12 cellular contexts compared by ENCODE assay signal in genomic region chr1:46448109-46448911, GRCh38. TPM values are rescaled to one million over a fixed set of nuclear protein-coding genes. Genes with fewer than 3 reads are reported as not detected.
DNase-seq lines count a peak whose midpoint lies in the region; ATAC-seq, FAIRE-seq and TF ChIP-seq lines count a peak whose summit lies in the region.
"Had no signal": no experiment of that assay in that cellular context is flagged by ENCODE, and none has a peak within 500 bp of the region (broad histone marks: within the 10 kb centered on the region; RNA-seq: fewer than 3 reads in every experiment).

No MANE protein-coding gene starts in this region.

- H3K4me1 Mint-ChIP-seq in activated naive CD4-positive, alpha-beta T cell treated with anti-CD3 and anti-CD28 coated beads, Interleukin-2, amount 10 ng/mL, durations not matched to agents 7 days and 5 days = peaks cover 9% of the 10 kb centered on the region

- POLR2A ChIA-PET in endothelial cell of umbilical vein (lab: Charles Lee) = no interaction called here

- peak overlapping the region; percentile 55 for H3K4me2 ChIP-seq in endothelial cell of umbilical vein (ENCODE audit: insufficient read depth, low read length)
- H3K4me2 ChIP-seq: KMS-11 had no signal

- H3K79me2 ChIP-seq in endothelial cell of umbilical vein (ENCODE audit: control insufficient read depth, insufficient read depth, low read length) = no peaks in the 10 kb centered on the region

- H4K20me1 ChIP-seq in endothelial cell of umbilical vein (replicated peaks; ENCODE audit: control insufficient read depth, extremely low read depth, insufficient read depth, low read length) = no peaks in the 10 kb centered on the region

- H3K9me3 Mint-ChIP-seq in activated naive CD4-positive, alpha-beta T cell treated with anti-CD3 and anti-CD28 coated beads, Interleukin-2, amount 10 ng/mL, durations not matched to agents 7 days and 5 days = no peaks in the 10 kb centered on the region

- H3K27me3 ChIP-seq in endothelial cell of umbilical vein (ENCODE audit: control insufficient read depth in 2 of 2, insufficient read depth in 2 of 2, low read length in 2 of 2) (peaks cover 55 to 64% of the 10 kb centered on the region in 2 experiments), muscle layer of colon (ENCODE audit: control insufficient read depth in 1 of 2, insufficient read depth in 2 of 2, low read length in 2 of 2) (peaks cover 16 to 47% of the 10 kb centered on the region in 2 donors), upper lobe of right lung (peaks cover 38% of the 10 kb centered on the region)

- H3K4me1 ChIP-seq in endothelial cell of umbilical vein (ENCODE audit: control insufficient read depth, extremely low read depth, insufficient read depth, low read length) (no peaks in the 10 kb centered on the region), muscle layer of colon (ENCODE audit: insufficient read depth, low read length) (peaks cover 15% of the 10 kb centered on the region), upper lobe of right lung (peaks cover 9% of the 10 kb centered on the region)

- TF ChIP-seq CTCF in endothelial cell of umbilical vein (IDR thresholded peaks at IDR 0.05; ENCODE audit: extremely low read depth in 1 of 2, insufficient read depth in 1 of 2, low read depth in 1 of 2, low read length in 2 of 2) (no peak), upper lobe of right lung (IDR thresholded peaks at IDR 0.05) (no peak)

- BruUV-seq in endothelial cell of umbilical vein (replicated peaks; lab: Mats Ljungman, UMichigan) = no TSS peak

- peak overlapping the region in 1 of 3 experiments; percentile 31 for H3K4me3 ChIP-seq in endothelial cell of umbilical vein (replicated peaks in 1 of 3; ENCODE audit: insufficient read depth in 1 of 3, low read depth in 1 of 3, low read length in 3 of 3)
- peak overlapping the region; percentile 23 to 54 for H3K4me3 ChIP-seq in muscle layer of colon (ENCODE audit: low read depth in 1 of 2, low read length in 2 of 2)
- H3K4me3 ChIP-seq in upper lobe of right lung = peak overlapping the region; percentile 45

- DNase-seq in activated naive CD4-positive, alpha-beta T cell treated with anti-CD3 and anti-CD28 coated beads, Interleukin-2, amount 10 ng/mL, durations not matched to agents 7 days and 5 days = no peak
- no peak for DNase-seq in activated naive CD4-positive, alpha-beta T cell (lab: John Stamatoyannopoulos, UW)
- DNase-seq in endothelial cell of umbilical vein (ENCODE audit: low read depth, low spot score) (no peak), upper lobe of right lung (no peak), NCI-H187 treated with DMSO at 0.1 percent for 48 hours (lab: John Stamatoyannopoulos, UW) (no peak), Kasumi-1 (lab: John Stamatoyannopoulos, UW) (no peak)

- peak overlapping the region; percentile 66 for H3K27ac Mint-ChIP-seq in activated naive CD4-positive, alpha-beta T cell treated with anti-CD3 and anti-CD28 coated beads, Interleukin-2, amount 10 ng/mL, durations not matched to agents 7 days and 5 days

- H3K36me3 Mint-ChIP-seq in activated naive CD4-positive, alpha-beta T cell treated with anti-CD3 and anti-CD28 coated beads, Interleukin-2, amount 10 ng/mL, durations not matched to agents 7 days and 5 days = no peaks in the 10 kb centered on the region

- peak overlapping the region; percentile 37 for H2AFZ ChIP-seq in endothelial cell of umbilical vein (ENCODE audit: low read depth, low read length)

- intact Hi-C loops in endothelial cell of umbilical vein (cut with micrococcal nuclease) = loop anchor here (2.0 kb wide), 1 partner anchor 18 kb away; no protein-coding TSS in a partner anchor
- intact Hi-C loops in upper lobe of right lung (cut with DNase I) = no loop called here

- peaks cover 95% of the 10 kb centered on the region for H3K27me3 Mint-ChIP-seq in activated naive CD4-positive, alpha-beta T cell treated with anti-CD3 and anti-CD28 coated beads, Interleukin-2, amount 10 ng/mL, durations not matched to agents 7 days and 5 days

- H3K9me1 ChIP-seq in endothelial cell of umbilical vein (replicated peaks; ENCODE audit: control insufficient read depth, extremely low read depth, insufficient read depth, low read length) = no peaks in the 10 kb centered on the region

- CTCF ChIA-PET in activated naive CD4-positive, alpha-beta T cell treated with anti-CD3 and anti-CD28 coated beads, Interleukin-2, amount 10 ng/mL, durations not matched to agents 7 days and 5 days (lab: Charles Lee) = interaction anchor here (1.1 to 10.5 kb wide), 9 partner anchors 8 to 277 kb away, joined by 3 to 160 read pairs (median 6); a partner anchor contains a TSS
- CTCF ChIA-PET in endothelial cell of umbilical vein (lab: Charles Lee) = interaction anchor here (0.8 to 4.6 kb wide), 10 partner anchors 10 to 87 kb away, joined by 3 to 165 read pairs (median 15); a partner anchor contains a TSS

- no peak for ATAC-seq in upper lobe of right lung
- ATAC-seq in GM19328 (IDR thresholded peaks at IDR 0.05; ENCODE audit: unreplicated experiment) = no peak

- dilution Hi-C loops in endothelial cell of umbilical vein (cut with MboI; ENCODE audit: extremely low pct_ligation_motif_present, low sequenced_read_pairs) = no loop called here

- H3K27ac ChIP-seq in endothelial cell of umbilical vein (ENCODE audit: insufficient read depth, low read depth, low read length) = no peak overlapping the region
- H3K27ac ChIP-seq in muscle layer of colon (ENCODE audit: low read depth, low read length) = no peak overlapping the region
- no peak overlapping the region for H3K27ac ChIP-seq in upper lobe of right lung
- H3K27ac ChIP-seq: C4-2B, KMS-11, neutrophil had no signal

- no peaks in the 10 kb centered on the region for H3K36me3 ChIP-seq in endothelial cell of umbilical vein (ENCODE audit: control insufficient read depth in 2 of 2, extremely low read depth in 1 of 2, insufficient read depth in 2 of 2, low read length in 2 of 2)
- H3K36me3 ChIP-seq in muscle layer of colon (ENCODE audit: insufficient read depth, low read length) = no peaks in the 10 kb centered on the region
- no peaks in the 10 kb centered on the region for H3K36me3 ChIP-seq in upper lobe of right lung
- H3K36me3 ChIP-seq: neutrophil had no signal

- H3K4me3 Mint-ChIP-seq in activated naive CD4-positive, alpha-beta T cell treated with anti-CD3 and anti-CD28 coated beads, Interleukin-2, amount 10 ng/mL, durations not matched to agents 7 days and 5 days = no peak overlapping the region

- H3K9ac ChIP-seq in endothelial cell of umbilical vein (replicated peaks; ENCODE audit: extremely low read depth, insufficient read depth, low read length) (no peak overlapping the region), muscle layer of colon (ENCODE audit: low read length) (no peak overlapping the region)
- H3K9ac ChIP-seq: KMS-11 had no signal

- no peaks in the 10 kb centered on the region for H3K9me3 ChIP-seq in endothelial cell of umbilical vein (replicated peaks; ENCODE audit: control insufficient read depth, insufficient read depth, low read length)
- no peaks in the 10 kb centered on the region for H3K9me3 ChIP-seq in muscle layer of colon (ENCODE audit: low read length)
- H3K9me3 ChIP-seq in upper lobe of right lung = no peaks in the 10 kb centered on the region
- H3K9me3 ChIP-seq: neutrophil had no signal

- FAIRE-seq in endothelial cell of umbilical vein (lab: Jason Lieb, UNC) = no peak

- no peak for TF ChIP-seq POLR2A in endothelial cell of umbilical vein (IDR thresholded peaks at IDR 0.05; ENCODE audit: low read depth, low read length)

TF ChIP-seq in endothelial cell of umbilical vein, 7 proteins besides CTCF, POLR2A, EP300 and RAD21:
- TF ChIP-seq, protein P1, sequence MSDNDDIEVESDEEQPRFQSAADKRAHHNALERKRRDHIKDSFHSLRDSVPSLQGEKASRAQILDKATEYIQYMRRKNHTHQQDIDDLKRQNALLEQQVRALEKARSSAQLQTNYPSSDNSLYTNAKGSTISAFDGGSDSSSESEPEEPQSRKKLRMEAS (IDR thresholded peaks at IDR 0.05; ENCODE audit: insufficient read depth, insufficient read length) = no peak
- no peak for TF ChIP-seq MYC (IDR thresholded peaks at IDR 0.05; ENCODE audit: low read depth, low read length)
- no peak for TF ChIP-seq POLR2AphosphoS5 (IDR thresholded peaks at IDR 0.05; ENCODE audit: insufficient read depth, low read depth, low read length)
- peak; percentile 92 for TF ChIP-seq EZH2 (IDR thresholded peaks at IDR 0.05; ENCODE audit: borderline replicate concordance, low read depth, low read length, severe bottlenecking)
TF ChIP-seq in endothelial cell of umbilical vein: peak in this region for 1.

RNA-seq across cellular contexts. Expression of gene DMBX1, which starts 41.3 kb away (rescaled TPM):
- not detected in 2 replicates for total RNA-seq in endothelial cell of umbilical vein
- not detected in 2 replicates for polyA plus RNA-seq in endothelial cell of umbilical vein
- polyA plus RNA-seq in endothelial cell of umbilical vein (2011; cell fraction: cytosol; rRNA removed) = not detected in 2 replicates
- polyA plus RNA-seq in endothelial cell of umbilical vein (2011; cell fraction: nucleus; rRNA removed) = not detected in 2 replicates
- polyA plus RNA-seq in endothelial cell of umbilical vein (2012) = not detected in 2 replicates
- polyA minus RNA-seq in endothelial cell of umbilical vein = 0.51 and 0.62 TPM in 2 replicates
- polyA minus RNA-seq in endothelial cell of umbilical vein (2011; cell fraction: cytosol; rRNA and poly(A)+ RNA removed) = 1.2 TPM
- not detected in 2 replicates for polyA minus RNA-seq in endothelial cell of umbilical vein (2011; cell fraction: nucleus; rRNA and poly(A)+ RNA removed)
- not detected for total RNA-seq in upper lobe of right lung
- total RNA-seq: activated CD8-positive, alpha-beta memory T cell treated with anti-CD3 and anti-CD28 coated beads for 36 hours had no signal

RNA-seq across cellular contexts. Expression of gene FAAH, which starts 54.2 kb away (rescaled TPM):
- 1.5 TPM in 1 of 2 replicates, not detected in the other for total RNA-seq in endothelial cell of umbilical vein
- polyA plus RNA-seq in endothelial cell of umbilical vein = 0.47 and 0.76 TPM in 2 replicates
- polyA plus RNA-seq in endothelial cell of umbilical vein (2011; cell fraction: cytosol; rRNA removed) = 0.21 and 0.34 TPM in 2 replicates
- polyA plus RNA-seq in endothelial cell of umbilical vein (2011; cell fraction: nucleus; rRNA removed) = 7.8 and 9.7 TPM in 2 replicates
- 0.36 and 0.91 TPM in 2 replicates for polyA plus RNA-seq in endothelial cell of umbilical vein (2012)
- polyA minus RNA-seq in endothelial cell of umbilical vein = 0.32 and 0.36 TPM in 2 replicates
- polyA minus RNA-seq in endothelial cell of umbilical vein (2011; cell fraction: cytosol; rRNA and poly(A)+ RNA removed) = not detected
- 0.38 and 1.4 TPM in 2 replicates for polyA minus RNA-seq in endothelial cell of umbilical vein (2011; cell fraction: nucleus; rRNA and poly(A)+ RNA removed)
- total RNA-seq in upper lobe of right lung = 30.9 TPM

Comparison
In these comparisons a context has a peak if more than half of its experiments do, and no peak if none do; other contexts are left out.
1. RNA of gene FAAH, which starts 54.2 kb away (total RNA-seq): 30.9 TPM in upper lobe of right lung (single experiment); 1.5 TPM in endothelial cell of umbilical vein; every median in the first group is over 10 times any median in the second.